3 cellular contexts compared by ENCODE assay signal in the genomic region with DNA sequence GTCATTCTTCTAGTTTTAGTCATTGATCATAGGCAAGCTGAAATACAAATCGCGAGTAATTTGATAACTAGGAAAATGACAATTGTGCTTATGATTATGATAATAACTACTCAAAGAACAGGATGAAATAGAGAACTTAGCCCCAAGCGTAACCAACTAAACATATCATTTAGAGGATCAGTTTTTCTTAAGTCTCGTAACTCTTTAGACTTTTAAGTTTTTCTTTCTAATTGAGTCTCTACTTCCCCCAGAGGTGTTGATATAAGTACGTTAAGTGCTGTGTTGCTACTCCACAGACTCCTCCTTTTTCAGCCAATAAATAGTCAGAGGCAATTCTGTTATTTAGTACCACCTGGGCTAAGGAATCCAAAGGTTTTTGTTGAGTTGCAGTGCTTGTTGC.
"Had no signal": no experiment of that assay in that cellular context is flagged by ENCODE, and none has a peak within 500 bp of the region (broad histone marks: within the 10 kb centered on the region; RNA-seq: fewer than 3 reads in every experiment).

No MANE protein-coding gene starts in this region.

- DNase-seq: GDM1, GF-D8 had no signal

- ATAC-seq: GM12878 had no signal
